32 cellular contexts compared by ENCODE assay signal in genomic region chrX:136266828-136267227, GRCh38. TPM values are rescaled to one million over a fixed set of nuclear protein-coding genes. Genes with fewer than 3 reads are reported as not detected.
"Had no signal": no experiment of that assay in that cellular context is flagged by ENCODE, and none has a peak within 500 bp of the region (broad histone marks: within the 10 kb centered on the region; RNA-seq: fewer than 3 reads in every experiment).

No MANE protein-coding gene starts in this region.

- H3K9me3 ChIP-seq: adrenal gland, ascending aorta had no signal

- H3K27me3 ChIP-seq: ascending aorta, cardiac muscle cell had no signal

- H3K4me3 ChIP-seq: adrenal gland, ascending aorta, cardiac muscle cell had no signal

- ATAC-seq: activated CD8-positive, alpha-beta memory T cell treated with anti-CD3 and anti-CD28 coated beads, Interleukin-2, amount 10 ng/mL, durations not matched to agents 7 days and 5 days; activated CD8-positive, alpha-beta T cell treated with anti-CD3 and anti-CD28 coated beads, Interleukin-2, amount 10 ng/mL, durations not matched to agents 7 days and 5 days; activated naive CD8-positive, alpha-beta T cell treated with anti-CD3 and anti-CD28 coated beads, Interleukin-2, amount 50 U/mL, for 24 hours had no signal

- H3K27ac ChIP-seq: adrenal gland, cardiac muscle cell, VCaP had no signal

- H3K4me1 ChIP-seq: adrenal gland had no signal

- H3K36me3 ChIP-seq: adrenal gland, ascending aorta, cardiac muscle cell had no signal

- DNase-seq: activated B cell treated with CpG ODN at 0.5 μM for 24 hours; activated CD4-positive, alpha-beta memory T cell treated with anti-CD3 and anti-CD28 coated beads, Interleukin-2, amount 10 ng/mL, durations not matched to agents 7 days and 5 days; activated CD4-positive, alpha-beta T cell treated with anti-CD3 and anti-CD28 coated beads for 4 hours; activated CD4-positive, alpha-beta T cell treated with anti-CD3 and anti-CD28 coated beads, Interleukin-2, amount 10 ng/mL, durations not matched to agents 24 days and 14 days; activated CD4-positive, alpha-beta T cell treated with anti-CD3 and anti-CD28 coated beads, Interleukin-2, amount 50 U/mL, for 1 hour; activated CD4-positive, alpha-beta T cell treated with anti-CD3 and anti-CD28 coated beads, Interleukin-2, amount 50 U/mL, for 4 hours; activated CD4-positive, CD25-positive, alpha-beta regulatory T cell treated with anti-CD3 and anti-CD28 coated beads, Interleukin-2, amount 50 U/mL, for 72 hours; activated CD8-positive, alpha-beta memory T cell treated with anti-CD3 and anti-CD28 coated beads for 24 hours; activated CD8-positive, alpha-beta memory T cell treated with anti-CD3 and anti-CD28 coated beads, Interleukin-2, amount 10 ng/mL, durations not matched to agents 7 days and 5 days; activated CD8-positive, alpha-beta memory T cell treated with anti-CD3 and anti-CD28 coated beads, Interleukin-2, amount 50 U/mL, for 48 hours; activated CD8-positive, alpha-beta T cell treated with anti-CD3 and anti-CD28 coated beads, Interleukin-2, amount 10 ng/mL, durations not matched to agents 7 days and 5 days; activated effector memory CD4-positive, alpha-beta T cell treated with Interleukin-2 at 50 U/mL for 16 hours; activated gamma-delta T cell; activated naive CD4-positive, alpha-beta T cell treated with anti-CD3 and anti-CD28 coated beads, Interleukin-2, amount 10 ng/mL, durations not matched to agents 7 days and 5 days; activated naive CD4-positive, alpha-beta T cell treated with Interleukin-2 at 50 U/mL for 16 hours; activated naive CD8-positive, alpha-beta T cell treated with anti-CD3 and anti-CD28 coated beads, Interleukin-2, amount 10 ng/mL, durations not matched to agents 7 days and 5 days; activated naive CD8-positive, alpha-beta T cell treated with anti-CD3 and anti-CD28 coated beads, Interleukin-2, amount 50 U/mL, for 24 hours; activated T-cell treated with anti-CD3 and anti-CD28 coated beads, Interleukin-2, amount 50 U/mL, for 24 hours; activated T-cell treated with anti-CD3 and anti-CD28 coated beads, Interleukin-2, amount 50 U/mL, for 48 hours; adrenal gland; amniotic stem cell; caudate nucleus; cerebellar nuclear complex; T-helper 1 cell; T-helper 2 cell; T-helper 9 cell had no signal

- FAIRE-seq: bronchial epithelial cell, TTC549 had no signal

RNA-seq across cellular contexts. Expression of gene ADGRG4, which starts 33.9 kb away (rescaled TPM):
- total RNA-seq: activated B cell treated with CpG ODN at 0.5 μM for 24 hours; activated CD4-positive, alpha-beta memory T cell treated with anti-CD3 and anti-CD28 coated beads, Interleukin-2, amount 10 ng/mL, durations not matched to agents 7 days and 5 days; activated CD4-positive, alpha-beta T cell treated with anti-CD3 and anti-CD28 coated beads, Interleukin-2, amount 10 ng/mL, durations not matched to agents 24 days and 14 days; activated CD8-positive, alpha-beta memory T cell treated with anti-CD3 and anti-CD28 coated beads, Interleukin-2, amount 10 ng/mL, durations not matched to agents 7 days and 5 days; activated CD8-positive, alpha-beta T cell treated with anti-CD3 and anti-CD28 coated beads, Interleukin-2, amount 10 ng/mL, durations not matched to agents 7 days and 5 days; activated naive CD8-positive, alpha-beta T cell treated with anti-CD3 and anti-CD28 coated beads, Interleukin-2, amount 10 ng/mL, durations not matched to agents 7 days and 5 days; activated T-helper 2 cell treated with anti-CD3 and anti-CD28 coated beads, Interferon-gamma antibody, Interleukin-2, Interleukin-4, amounts not matched to agents 10 μg/mL and 5 μg/mL and 100 μg/mL, durations not matched to agents 14 hours and 24 hours and 36 hours; bronchial epithelial cell; cardiac muscle cell had no signal
- polyA plus RNA-seq: cardiac muscle cell had no signal
